In the genomic region with DNA sequence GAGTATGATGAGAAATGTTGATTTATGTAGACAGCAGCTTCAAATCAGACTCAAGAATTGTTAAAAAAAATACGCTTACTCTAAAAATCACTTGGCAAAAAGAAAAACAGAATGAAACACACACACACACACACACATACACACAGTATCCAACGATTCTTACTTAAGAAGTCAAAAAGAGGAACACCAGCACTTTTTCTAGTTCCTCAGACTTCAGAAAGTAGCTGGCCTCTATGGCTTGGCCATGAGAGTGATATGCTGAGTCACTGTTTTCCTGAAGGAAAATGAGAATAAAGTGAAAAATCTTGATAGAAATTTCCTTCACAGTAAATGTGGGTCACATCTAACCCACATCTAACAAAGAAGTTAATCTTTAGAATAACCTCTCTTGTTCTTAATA, we compare ENCODE assay signal across 1 cellular context.
TF ChIP-seq lines count a peak whose summit lies in the region.

No MANE protein-coding gene starts in this region.

TF ChIP-seq in IMR-90, 13 proteins besides CTCF, POLR2A, EP300 and RAD21 (continued from another document):
- TF ChIP-seq MAFK (IDR thresholded peaks at IDR 0.05; ENCODE audit: low read depth, low read length): peak; percentile 84
- TF ChIP-seq USF2 (IDR thresholded peaks at IDR 0.05; ENCODE audit: low read depth, low read length): no peak
- no peak for TF ChIP-seq SMC3 (IDR thresholded peaks at IDR 0.05; ENCODE audit: low read depth, low read length)
- TF ChIP-seq BHLHE40 (IDR thresholded peaks at IDR 0.05; ENCODE audit: low read depth, low read length): no peak
- TF ChIP-seq ELK1 (IDR thresholded peaks at IDR 0.05; ENCODE audit: borderline replicate concordance, low read depth, low read length): no peak
- TF ChIP-seq MXI1 (IDR thresholded peaks at IDR 0.05; ENCODE audit: borderline replicate concordance, low read depth, low read length): no peak
- no peak for TF ChIP-seq RFX5 (IDR thresholded peaks at IDR 0.05; ENCODE audit: low read depth, low read length)
TF ChIP-seq in IMR-90: peak in this region for 2.
